In the genomic region with DNA sequence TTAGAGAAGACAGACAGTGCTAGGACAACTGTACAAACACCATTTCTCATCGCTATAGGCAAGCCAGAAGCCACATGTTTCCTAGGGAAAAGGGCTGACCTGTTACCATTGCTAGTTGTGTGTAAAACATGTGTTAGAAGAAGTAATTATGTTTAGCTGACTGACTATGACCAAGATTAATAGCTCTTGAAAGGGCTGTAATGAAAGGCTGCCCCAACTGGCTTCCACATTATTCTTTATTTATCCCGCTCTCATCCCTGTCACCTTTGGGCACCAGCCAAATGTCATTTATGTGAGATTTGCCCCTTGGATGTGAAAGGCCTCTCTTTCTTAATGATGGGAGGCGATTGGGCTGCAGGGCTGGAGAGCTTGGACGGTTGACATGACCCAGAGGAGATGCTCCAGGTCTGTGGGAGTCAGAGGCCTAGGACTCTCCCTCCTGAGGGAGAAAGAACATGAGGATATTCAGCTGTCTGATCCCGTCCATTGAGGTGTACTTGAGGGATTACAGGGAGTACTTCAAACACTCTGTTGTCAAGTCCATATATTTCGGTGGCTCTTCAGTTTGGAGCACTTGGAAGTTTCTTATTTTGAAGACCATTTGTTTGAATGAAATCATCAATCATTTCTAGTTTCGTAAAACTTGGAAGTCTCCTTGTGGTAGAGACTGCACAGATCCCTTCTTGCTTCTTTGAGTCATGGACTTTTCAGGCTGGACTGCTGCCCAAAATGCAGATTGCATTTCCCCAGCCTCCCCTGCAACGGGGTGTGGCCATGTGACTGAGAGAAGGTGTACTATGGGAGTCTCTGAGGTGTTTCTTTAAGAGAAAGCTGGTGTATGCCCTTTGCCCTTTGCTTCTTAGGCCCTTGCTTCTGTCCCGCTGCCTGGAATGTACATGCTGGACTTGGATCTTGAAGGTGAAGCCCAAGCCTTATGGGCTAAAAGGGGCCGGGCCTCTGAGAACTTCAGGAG, we compare ENCODE assay signal across 12 cellular contexts. TPM values are rescaled to one million over a fixed set of nuclear protein-coding genes. Genes with fewer than 3 reads are reported as not detected.
DNase-seq lines count a peak whose midpoint lies in the region; ATAC-seq and TF ChIP-seq lines count a peak whose summit lies in the region.
"Had no signal": no experiment of that assay in that cellular context is flagged by ENCODE, and none has a peak within 500 bp of the region (broad histone marks: within the 10 kb centered on the region; RNA-seq: fewer than 3 reads in every experiment).

No MANE protein-coding gene starts in this region.

- H3K9me3 ChIP-seq in OCI-LY1 (ENCODE audit: low read length) (no peaks in the 10 kb centered on the region), sigmoid colon (no peaks in the 10 kb centered on the region), prostate gland (no peaks in the 10 kb centered on the region)

- H3K4me2 ChIP-seq in OCI-LY1 (ENCODE audit: low read length) = 0 out of 2 replicates have a peak overlapping the region, but pooled peaks have one; percentile 52

- TF ChIP-seq CTCF in OCI-LY1 (IDR thresholded peaks at IDR 0.05; ENCODE audit: low read length) = no peak
- no peak for TF ChIP-seq CTCF in sigmoid colon (IDR thresholded peaks at IDR 0.05)
- TF ChIP-seq CTCF in prostate gland (IDR thresholded peaks at IDR 0.05) = no peak

- peak; percentile 47 for DNase-seq in LHCN-M2 (ENCODE audit: low read depth)
- DNase-seq in fibroblast of peridontal ligament (ENCODE audit: extremely low read depth) = peak; percentile 39
- DNase-seq in sigmoid colon = peak; percentile 83
- no peak for DNase-seq in prostate gland (ENCODE audit: low spot score)
- no peak for DNase-seq in RKO (ENCODE audit: low spot score)
- no peak for DNase-seq in cerebellar nuclear complex (lab: John Stamatoyannopoulos, UW)
- DNase-seq: nucleus accumbens, T-helper 17 cell had no signal

- WGBS in sigmoid colon, 2 donors = 50 to 79% methylated on average over 10 of the region's 10 CpGs
- WGBS in prostate gland = 76% methylated on average over 10 of the region's 10 CpGs

- H3K27ac ChIP-seq in OCI-LY1 (ENCODE audit: low read depth, low read length, poor library complexity, severe bottlenecking) (no peak overlapping the region), sigmoid colon (peak overlapping the region in 2 of 4 donors; percentile 35 to 39), prostate gland (no peak overlapping the region)

- no peak for ATAC-seq in GM18505 (IDR thresholded peaks at IDR 0.05; ENCODE audit: unreplicated experiment)
- ATAC-seq: GM12878, HCT116, T-helper 17 cell had no signal

- H3K27me3 ChIP-seq in OCI-LY1 (ENCODE audit: insufficient read depth, low read length) (no peaks in the 10 kb centered on the region), sigmoid colon (no peaks in the 10 kb centered on the region), prostate gland (replicated peaks; ENCODE audit: insufficient read depth) (no peaks in the 10 kb centered on the region)

- H3K4me1 ChIP-seq in OCI-LY1 (ENCODE audit: insufficient read depth, low read length, severe bottlenecking) (peaks cover 27% of the 10 kb centered on the region), sigmoid colon (peaks cover 0 to 50% (median 35%) of the 10 kb centered on the region in 4 donors), prostate gland (replicated peaks) (no peaks in the 10 kb centered on the region)

- no peaks in the 10 kb centered on the region for H3K79me2 ChIP-seq in OCI-LY1 (ENCODE audit: insufficient read depth, low read length)

- no peak for TF ChIP-seq POLR2A in sigmoid colon (IDR thresholded peaks at IDR 0.05)
- no peak for TF ChIP-seq POLR2A in GM18505 (IDR thresholded peaks at IDR 0.05; ENCODE audit: borderline replicate concordance, extremely low read depth, insufficient read depth, insufficient read length)
- TF ChIP-seq POLR2A in prostate gland (IDR thresholded peaks at IDR 0.05) = no peak

- intact Hi-C loops in sigmoid colon (cut with DNase I) = no loop called here
- intact Hi-C loops in prostate gland (cut with DNase I) = no loop called here

- H3F3A ChIP-seq in OCI-LY1 (ENCODE audit: insufficient read depth, low read length) = no peaks in the 10 kb centered on the region

- no peaks in the 10 kb centered on the region for H4K20me1 ChIP-seq in OCI-LY1 (ENCODE audit: insufficient read depth, low read length)

- no peak for TF ChIP-seq EP300 in sigmoid colon (IDR thresholded peaks at IDR 0.05)

- no peak overlapping the region for H3K9ac ChIP-seq in OCI-LY1 (ENCODE audit: low read length)

- H3K36me3 ChIP-seq in OCI-LY1 (ENCODE audit: insufficient read depth, low read length) = no peaks in the 10 kb centered on the region
- H3K36me3 ChIP-seq in sigmoid colon = no peaks in the 10 kb centered on the region
- no peaks in the 10 kb centered on the region for H3K36me3 ChIP-seq in prostate gland

- H3K4me3 ChIP-seq in OCI-LY1 (ENCODE audit: low read depth, low read length, poor library complexity, severe bottlenecking) = no peak overlapping the region
- no peak overlapping the region for H3K4me3 ChIP-seq in sigmoid colon
- H3K4me3 ChIP-seq in prostate gland = no peak overlapping the region
- H3K4me3 ChIP-seq: GM12878 had no signal

- H3K9me2 ChIP-seq in OCI-LY1 (ENCODE audit: low read depth, low read length) = no peaks in the 10 kb centered on the region

- no peak overlapping the region for H2AFZ ChIP-seq in OCI-LY1 (ENCODE audit: low read length)

RNA-seq across cellular contexts. Expression of a gene that starts 51.3 kb away (rescaled TPM):
- total RNA-seq in LHCN-M2 (2014; rRNA removed) (118 and 120 TPM in 2 replicates), sigmoid colon (10 to 100 TPM; 77.8 to 97.2 (median 86.0) TPM), prostate gland (10 to 100 TPM; 72.7 to 73.6 TPM)
- polyA plus RNA-seq in LHCN-M2 (2012) = 63.1 TPM
- polyA plus RNA-seq in sigmoid colon = 10 to 100 TPM in 2 of 3 donors, 1 to 10 TPM in 1; 9.9 to 19.6 (median 11.4) TPM

RNA-seq across cellular contexts. Expression of a gene that starts 51.6 kb away (rescaled TPM):
- 15.6 and 22.3 TPM in 2 replicates for total RNA-seq in LHCN-M2 (2014; rRNA removed)
- polyA plus RNA-seq in LHCN-M2 (2012) = 7.3 TPM
- 1 to 10 TPM; 3.6 to 5.8 (median 3.8) TPM for total RNA-seq in sigmoid colon
- 1 to 10 TPM in 1 of 3 donors, under 1 TPM in 2; 0.46 to 1.6 (median 0.60) TPM for polyA plus RNA-seq in sigmoid colon
- total RNA-seq in prostate gland = 10 to 100 TPM in 1 of 2 donors, 1 to 10 TPM in 1; 6.1 to 12.1 TPM

Comparison
In these comparisons a context has a peak if more than half of its experiments do, and no peak if none do; other contexts are left out.
1. DNase-seq: peak in LHCN-M2 (single experiment), fibroblast of peridontal ligament (single experiment) and sigmoid colon (single experiment); none in prostate gland (single experiment), RKO (single experiment) and cerebellar nuclear complex (0 of 2).